In the genomic region with DNA sequence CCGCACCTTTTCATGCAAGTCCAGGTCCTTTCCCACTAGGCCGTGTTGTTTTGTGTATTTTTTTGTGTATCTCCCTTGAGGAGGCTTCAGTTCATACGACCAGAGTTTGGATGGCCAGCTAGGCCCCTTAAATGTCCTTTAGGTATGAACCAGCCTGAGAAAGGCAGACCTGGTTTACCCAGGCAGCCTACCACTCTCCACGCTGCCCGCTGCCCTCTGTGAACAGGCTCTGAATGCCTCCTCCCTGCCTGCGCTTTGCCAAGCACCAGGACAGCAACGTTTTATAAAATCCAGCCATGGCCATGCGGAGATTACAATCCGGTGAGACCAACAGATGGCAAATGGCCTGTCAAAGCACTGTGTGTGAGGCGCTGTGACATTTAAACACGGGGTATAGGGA, we compare ENCODE assay signal across 1 cellular context.
TF ChIP-seq lines count a peak whose summit lies in the region.

No MANE protein-coding gene starts in this region.

TF ChIP-seq in liver, 16 proteins besides CTCF, POLR2A, EP300 and RAD21 (continued from another document):
- TF ChIP-seq FOXA2 (IDR thresholded peaks at IDR 0.05) (no peak), TAF1 (conservative IDR thresholded peaks at IDR 0.05) (no peak), FOXA1 (IDR thresholded peaks at IDR 0.05) (no peak), EGR1 (IDR thresholded peaks at IDR 0.05; ENCODE audit: low read depth in 2 of 2) (no peak)
- TF ChIP-seq, protein P1, sequence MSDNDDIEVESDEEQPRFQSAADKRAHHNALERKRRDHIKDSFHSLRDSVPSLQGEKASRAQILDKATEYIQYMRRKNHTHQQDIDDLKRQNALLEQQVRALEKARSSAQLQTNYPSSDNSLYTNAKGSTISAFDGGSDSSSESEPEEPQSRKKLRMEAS (IDR thresholded peaks at IDR 0.05) = no peak
- TF ChIP-seq, protein P2, sequence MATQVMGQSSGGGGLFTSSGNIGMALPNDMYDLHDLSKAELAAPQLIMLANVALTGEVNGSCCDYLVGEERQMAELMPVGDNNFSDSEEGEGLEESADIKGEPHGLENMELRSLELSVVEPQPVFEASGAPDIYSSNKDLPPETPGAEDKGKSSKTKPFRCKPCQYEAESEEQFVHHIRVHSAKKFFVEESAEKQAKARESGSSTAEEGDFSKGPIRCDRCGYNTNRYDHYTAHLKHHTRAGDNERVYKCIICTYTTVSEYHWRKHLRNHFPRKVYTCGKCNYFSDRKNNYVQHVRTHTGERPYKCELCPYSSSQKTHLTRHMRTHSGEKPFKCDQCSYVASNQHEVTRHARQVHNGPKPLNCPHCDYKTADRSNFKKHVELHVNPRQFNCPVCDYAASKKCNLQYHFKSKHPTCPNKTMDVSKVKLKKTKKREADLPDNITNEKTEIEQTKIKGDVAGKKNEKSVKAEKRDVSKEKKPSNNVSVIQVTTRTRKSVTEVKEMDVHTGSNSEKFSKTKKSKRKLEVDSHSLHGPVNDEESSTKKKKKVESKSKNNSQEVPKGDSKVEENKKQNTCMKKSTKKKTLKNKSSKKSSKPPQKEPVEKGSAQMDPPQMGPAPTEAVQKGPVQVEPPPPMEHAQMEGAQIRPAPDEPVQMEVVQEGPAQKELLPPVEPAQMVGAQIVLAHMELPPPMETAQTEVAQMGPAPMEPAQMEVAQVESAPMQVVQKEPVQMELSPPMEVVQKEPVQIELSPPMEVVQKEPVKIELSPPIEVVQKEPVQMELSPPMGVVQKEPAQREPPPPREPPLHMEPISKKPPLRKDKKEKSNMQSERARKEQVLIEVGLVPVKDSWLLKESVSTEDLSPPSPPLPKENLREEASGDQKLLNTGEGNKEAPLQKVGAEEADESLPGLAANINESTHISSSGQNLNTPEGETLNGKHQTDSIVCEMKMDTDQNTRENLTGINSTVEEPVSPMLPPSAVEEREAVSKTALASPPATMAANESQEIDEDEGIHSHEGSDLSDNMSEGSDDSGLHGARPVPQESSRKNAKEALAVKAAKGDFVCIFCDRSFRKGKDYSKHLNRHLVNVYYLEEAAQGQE (IDR thresholded peaks at IDR 0.05) = no peak
- TF ChIP-seq, protein P3, sequence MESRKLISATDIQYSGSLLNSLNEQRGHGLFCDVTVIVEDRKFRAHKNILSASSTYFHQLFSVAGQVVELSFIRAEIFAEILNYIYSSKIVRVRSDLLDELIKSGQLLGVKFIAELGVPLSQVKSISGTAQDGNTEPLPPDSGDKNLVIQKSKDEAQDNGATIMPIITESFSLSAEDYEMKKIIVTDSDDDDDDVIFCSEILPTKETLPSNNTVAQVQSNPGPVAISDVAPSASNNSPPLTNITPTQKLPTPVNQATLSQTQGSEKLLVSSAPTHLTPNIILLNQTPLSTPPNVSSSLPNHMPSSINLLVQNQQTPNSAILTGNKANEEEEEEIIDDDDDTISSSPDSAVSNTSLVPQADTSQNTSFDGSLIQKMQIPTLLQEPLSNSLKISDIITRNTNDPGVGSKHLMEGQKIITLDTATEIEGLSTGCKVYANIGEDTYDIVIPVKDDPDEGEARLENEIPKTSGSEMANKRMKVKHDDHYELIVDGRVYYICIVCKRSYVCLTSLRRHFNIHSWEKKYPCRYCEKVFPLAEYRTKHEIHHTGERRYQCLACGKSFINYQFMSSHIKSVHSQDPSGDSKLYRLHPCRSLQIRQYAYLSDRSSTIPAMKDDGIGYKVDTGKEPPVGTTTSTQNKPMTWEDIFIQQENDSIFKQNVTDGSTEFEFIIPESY (IDR thresholded peaks at IDR 0.05) = no peak
- TF ChIP-seq, protein P4, sequence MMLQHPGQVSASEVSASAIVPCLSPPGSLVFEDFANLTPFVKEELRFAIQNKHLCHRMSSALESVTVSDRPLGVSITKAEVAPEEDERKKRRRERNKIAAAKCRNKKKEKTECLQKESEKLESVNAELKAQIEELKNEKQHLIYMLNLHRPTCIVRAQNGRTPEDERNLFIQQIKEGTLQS (IDR thresholded peaks at IDR 0.05) = no peak
TF ChIP-seq in liver: peak in this region for 0.
